Comparison of ENCODE assay signal across 2 cellular contexts in the genomic region with DNA sequence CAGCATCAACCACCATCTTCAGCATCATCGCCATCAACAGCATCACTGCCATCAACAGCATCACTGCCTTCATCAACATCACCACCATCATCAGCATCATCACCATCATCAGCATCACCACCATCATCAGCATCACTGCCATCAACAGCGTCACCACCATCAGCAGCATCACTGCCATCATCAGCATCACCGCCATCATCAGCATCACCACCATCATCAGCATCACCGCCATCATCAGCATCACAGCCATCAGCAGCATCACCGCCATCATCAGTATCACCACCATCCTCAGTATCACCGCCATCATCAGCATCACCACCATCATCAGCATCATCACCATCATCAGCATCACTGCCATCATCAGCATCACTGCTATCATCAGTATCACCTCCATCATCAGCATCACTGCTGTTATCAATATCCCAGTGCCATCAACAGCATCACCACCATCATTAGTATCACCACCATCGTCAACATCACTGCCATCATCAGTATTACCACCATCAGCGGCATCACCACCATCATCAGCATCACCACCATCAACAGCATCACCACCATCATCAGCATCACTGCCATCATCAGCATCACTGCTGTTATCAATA.
A peak's percentile ranks its signal among the peaks of the same experiment; 100 is the strongest.
TF ChIP-seq lines count a peak whose summit lies in the region.

No MANE protein-coding gene starts in this region.

TF ChIP-seq in HEK293, 187 proteins besides CTCF, POLR2A, EP300 and RAD21 (continued from another document):
- TF ChIP-seq, protein P1, sequence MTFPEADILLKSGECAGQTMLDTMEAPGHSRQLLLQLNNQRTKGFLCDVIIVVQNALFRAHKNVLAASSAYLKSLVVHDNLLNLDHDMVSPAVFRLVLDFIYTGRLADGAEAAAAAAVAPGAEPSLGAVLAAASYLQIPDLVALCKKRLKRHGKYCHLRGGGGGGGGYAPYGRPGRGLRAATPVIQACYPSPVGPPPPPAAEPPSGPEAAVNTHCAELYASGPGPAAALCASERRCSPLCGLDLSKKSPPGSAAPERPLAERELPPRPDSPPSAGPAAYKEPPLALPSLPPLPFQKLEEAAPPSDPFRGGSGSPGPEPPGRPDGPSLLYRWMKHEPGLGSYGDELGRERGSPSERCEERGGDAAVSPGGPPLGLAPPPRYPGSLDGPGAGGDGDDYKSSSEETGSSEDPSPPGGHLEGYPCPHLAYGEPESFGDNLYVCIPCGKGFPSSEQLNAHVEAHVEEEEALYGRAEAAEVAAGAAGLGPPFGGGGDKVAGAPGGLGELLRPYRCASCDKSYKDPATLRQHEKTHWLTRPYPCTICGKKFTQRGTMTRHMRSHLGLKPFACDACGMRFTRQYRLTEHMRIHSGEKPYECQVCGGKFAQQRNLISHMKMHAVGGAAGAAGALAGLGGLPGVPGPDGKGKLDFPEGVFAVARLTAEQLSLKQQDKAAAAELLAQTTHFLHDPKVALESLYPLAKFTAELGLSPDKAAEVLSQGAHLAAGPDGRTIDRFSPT (tag by site-specific recombination; IDR thresholded peaks at IDR 0.05) = 0 out of 2 replicates have a peak, but pooled peaks have one; percentile 32
- TF ChIP-seq ZNF544 (tag by site-specific recombination; IDR thresholded peaks at IDR 0.05) = no peak
- TF ChIP-seq, protein P2, sequence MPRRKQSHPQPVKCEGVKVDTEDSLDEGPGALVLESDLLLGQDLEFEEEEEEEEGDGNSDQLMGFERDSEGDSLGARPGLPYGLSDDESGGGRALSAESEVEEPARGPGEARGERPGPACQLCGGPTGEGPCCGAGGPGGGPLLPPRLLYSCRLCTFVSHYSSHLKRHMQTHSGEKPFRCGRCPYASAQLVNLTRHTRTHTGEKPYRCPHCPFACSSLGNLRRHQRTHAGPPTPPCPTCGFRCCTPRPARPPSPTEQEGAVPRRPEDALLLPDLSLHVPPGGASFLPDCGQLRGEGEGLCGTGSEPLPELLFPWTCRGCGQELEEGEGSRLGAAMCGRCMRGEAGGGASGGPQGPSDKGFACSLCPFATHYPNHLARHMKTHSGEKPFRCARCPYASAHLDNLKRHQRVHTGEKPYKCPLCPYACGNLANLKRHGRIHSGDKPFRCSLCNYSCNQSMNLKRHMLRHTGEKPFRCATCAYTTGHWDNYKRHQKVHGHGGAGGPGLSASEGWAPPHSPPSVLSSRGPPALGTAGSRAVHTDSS (tag by site-specific recombination; IDR thresholded peaks at IDR 0.05) = peak; percentile 66
- no peak for TF ChIP-seq ZNF362 (tag by site-specific recombination; IDR thresholded peaks at IDR 0.05)
- TF ChIP-seq ZNF10 (tag by site-specific recombination; IDR thresholded peaks at IDR 0.05) = peak; percentile 74; the same call in 1 of the 2 replicates
- no peak for TF ChIP-seq SP7 (tag by site-specific recombination; IDR thresholded peaks at IDR 0.05)
- TF ChIP-seq, protein P3, sequence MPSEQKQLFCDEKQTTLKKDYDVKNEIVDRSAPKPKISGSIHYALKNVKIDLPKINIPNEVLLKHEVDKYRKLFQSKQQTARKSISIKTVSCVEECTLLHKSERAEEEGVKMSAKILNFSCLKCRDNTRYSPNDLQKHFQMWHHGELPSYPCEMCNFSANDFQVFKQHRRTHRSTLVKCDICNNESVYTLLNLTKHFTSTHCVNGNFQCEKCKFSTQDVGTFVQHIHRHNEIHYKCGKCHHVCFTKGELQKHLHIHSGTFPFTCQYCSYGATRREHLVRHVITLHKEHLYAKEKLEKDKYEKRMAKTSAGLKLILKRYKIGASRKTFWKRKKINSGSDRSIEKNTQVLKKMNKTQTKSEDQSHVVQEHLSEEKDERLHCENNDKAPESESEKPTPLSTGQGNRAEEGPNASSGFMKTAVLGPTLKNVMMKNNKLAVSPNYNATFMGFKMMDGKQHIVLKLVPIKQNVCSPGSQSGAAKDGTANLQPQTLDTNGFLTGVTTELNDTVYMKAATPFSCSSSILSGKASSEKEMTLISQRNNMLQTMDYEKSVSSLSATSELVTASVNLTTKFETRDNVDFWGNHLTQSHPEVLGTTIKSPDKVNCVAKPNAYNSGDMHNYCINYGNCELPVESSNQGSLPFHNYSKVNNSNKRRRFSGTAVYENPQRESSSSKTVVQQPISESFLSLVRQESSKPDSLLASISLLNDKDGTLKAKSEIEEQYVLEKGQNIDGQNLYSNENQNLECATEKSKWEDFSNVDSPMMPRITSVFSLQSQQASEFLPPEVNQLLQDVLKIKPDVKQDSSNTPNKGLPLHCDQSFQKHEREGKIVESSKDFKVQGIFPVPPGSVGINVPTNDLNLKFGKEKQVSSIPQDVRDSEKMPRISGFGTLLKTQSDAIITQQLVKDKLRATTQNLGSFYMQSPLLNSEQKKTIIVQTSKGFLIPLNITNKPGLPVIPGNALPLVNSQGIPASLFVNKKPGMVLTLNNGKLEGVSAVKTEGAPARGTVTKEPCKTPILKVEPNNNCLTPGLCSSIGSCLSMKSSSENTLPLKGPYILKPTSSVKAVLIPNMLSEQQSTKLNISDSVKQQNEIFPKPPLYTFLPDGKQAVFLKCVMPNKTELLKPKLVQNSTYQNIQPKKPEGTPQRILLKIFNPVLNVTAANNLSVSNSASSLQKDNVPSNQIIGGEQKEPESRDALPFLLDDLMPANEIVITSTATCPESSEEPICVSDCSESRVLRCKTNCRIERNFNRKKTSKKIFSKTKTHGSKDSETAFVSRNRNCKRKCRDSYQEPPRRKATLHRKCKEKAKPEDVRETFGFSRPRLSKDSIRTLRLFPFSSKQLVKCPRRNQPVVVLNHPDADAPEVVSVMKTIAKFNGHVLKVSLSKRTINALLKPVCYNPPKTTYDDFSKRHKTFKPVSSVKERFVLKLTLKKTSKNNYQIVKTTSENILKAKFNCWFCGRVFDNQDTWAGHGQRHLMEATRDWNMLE (tag by site-specific recombination; conservative IDR thresholded peaks at IDR 0.05; ENCODE audit: low read depth) = no peak

TF ChIP-seq in K562, 482 proteins besides CTCF, POLR2A, EP300 and RAD21 (continued from another document):
- TF ChIP-seq, protein P4, sequence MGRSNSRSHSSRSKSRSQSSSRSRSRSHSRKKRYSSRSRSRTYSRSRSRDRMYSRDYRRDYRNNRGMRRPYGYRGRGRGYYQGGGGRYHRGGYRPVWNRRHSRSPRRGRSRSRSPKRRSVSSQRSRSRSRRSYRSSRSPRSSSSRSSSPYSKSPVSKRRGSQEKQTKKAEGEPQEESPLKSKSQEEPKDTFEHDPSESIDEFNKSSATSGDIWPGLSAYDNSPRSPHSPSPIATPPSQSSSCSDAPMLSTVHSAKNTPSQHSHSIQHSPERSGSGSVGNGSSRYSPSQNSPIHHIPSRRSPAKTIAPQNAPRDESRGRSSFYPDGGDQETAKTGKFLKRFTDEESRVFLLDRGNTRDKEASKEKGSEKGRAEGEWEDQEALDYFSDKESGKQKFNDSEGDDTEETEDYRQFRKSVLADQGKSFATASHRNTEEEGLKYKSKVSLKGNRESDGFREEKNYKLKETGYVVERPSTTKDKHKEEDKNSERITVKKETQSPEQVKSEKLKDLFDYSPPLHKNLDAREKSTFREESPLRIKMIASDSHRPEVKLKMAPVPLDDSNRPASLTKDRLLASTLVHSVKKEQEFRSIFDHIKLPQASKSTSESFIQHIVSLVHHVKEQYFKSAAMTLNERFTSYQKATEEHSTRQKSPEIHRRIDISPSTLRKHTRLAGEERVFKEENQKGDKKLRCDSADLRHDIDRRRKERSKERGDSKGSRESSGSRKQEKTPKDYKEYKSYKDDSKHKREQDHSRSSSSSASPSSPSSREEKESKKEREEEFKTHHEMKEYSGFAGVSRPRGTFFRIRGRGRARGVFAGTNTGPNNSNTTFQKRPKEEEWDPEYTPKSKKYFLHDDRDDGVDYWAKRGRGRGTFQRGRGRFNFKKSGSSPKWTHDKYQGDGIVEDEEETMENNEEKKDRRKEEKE (IDR thresholded peaks at IDR 0.05; ENCODE audit: borderline replicate concordance in 1 of 2, control insufficient read depth in 1 of 2, low read depth in 2 of 2, low read length in 1 of 2) = no peak
- no peak for TF ChIP-seq ADNP (tag; IDR thresholded peaks at IDR 0.05)
- peak; percentile 94 for TF ChIP-seq RREB1 (CRISPR knock-in tag; IDR thresholded peaks at IDR 0.05)
- TF ChIP-seq CTBP1 (IDR thresholded peaks at IDR 0.05; ENCODE audit: borderline replicate concordance) = peak; percentile 100
- TF ChIP-seq RCOR1 (IDR thresholded peaks at IDR 0.05; ENCODE audit: borderline replicate concordance in 1 of 2, low read depth in 2 of 2, low read length in 2 of 2) = peak in 1 of 2 experiments; percentile 83; a peak in 2 of 4 replicates
